In genomic region chr16:80403871-80404270, GRCh38 we compare ENCODE assay signal across 19 cellular contexts.
DNase-seq lines count a peak whose midpoint lies in the region; ATAC-seq and TF ChIP-seq lines count a peak whose summit lies in the region.
"Had no signal": no experiment of that assay in that cellular context is flagged by ENCODE, and none has a peak within 500 bp of the region (broad histone marks: within the 10 kb centered on the region; RNA-seq: fewer than 3 reads in every experiment).

No MANE protein-coding gene starts in this region.

- ATAC-seq in activated naive CD4-positive, alpha-beta T cell treated with anti-CD3 and anti-CD28 coated beads, Interleukin-2, amount 50 U/mL, for 72 hours, result no peak
- ATAC-seq: A549, GM23338, HCT116 had no signal

- peak; percentile 53 for DNase-seq in foreskin melanocyte
- DNase-seq in medulla oblongata (ENCODE audit: extremely low spot score), result peak; percentile 51
- DNase-seq in pons (ENCODE audit: low spot score), result peak; percentile 11
- DNase-seq in AG08396 (ENCODE audit: low spot score), result no peak
- no peak for DNase-seq in type B pancreatic cell (ENCODE audit: extremely low spot score, unreplicated experiment)
- no peak for DNase-seq in activated naive CD4-positive, alpha-beta T cell treated with anti-CD3 and anti-CD28 coated beads, Interleukin-2, amount 50 U/mL, for 72 hours (ENCODE audit: low spot score in 2 of 2)
- DNase-seq: 8988T; ACHN; C1 segment of cervical spinal cord; Calu3; CD4-positive, alpha-beta memory T cell; COR-L47; DMS53; DMS79 treated with DMSO at 0.1 percent for 48 hours; GF-D8; H9 had no signal

- no peaks in the 10 kb centered on the region for H3K4me1 Mint-ChIP-seq in type B pancreatic cell (ENCODE audit: unreplicated experiment)
- H3K4me1 Mint-ChIP-seq: CD4-positive, alpha-beta memory T cell; GM23338; H9 had no signal

- H3K9me3 Mint-ChIP-seq in type B pancreatic cell, result no peaks in the 10 kb centered on the region
- no peaks in the 10 kb centered on the region for H3K9me3 Mint-ChIP-seq in activated naive CD4-positive, alpha-beta T cell treated with anti-CD3 and anti-CD28 coated beads, Interleukin-2, amount 50 U/mL, for 72 hours
- H3K9me3 Mint-ChIP-seq: GM23338, H9 had no signal

- no peak overlapping the region for H3K4me3 Mint-ChIP-seq in type B pancreatic cell
- H3K4me3 Mint-ChIP-seq: CD4-positive, alpha-beta memory T cell; GM23338; H9 had no signal

- no peak for TF ChIP-seq CTCF in type B pancreatic cell (conservative IDR thresholded peaks at IDR 0.05)

- H3K27me3 Mint-ChIP-seq in type B pancreatic cell, result peaks cover 16% of the 10 kb centered on the region

- H3K36me3 Mint-ChIP-seq in type B pancreatic cell, result no peaks in the 10 kb centered on the region
- H3K36me3 Mint-ChIP-seq in activated naive CD4-positive, alpha-beta T cell treated with anti-CD3 and anti-CD28 coated beads, Interleukin-2, amount 50 U/mL, for 72 hours, result no peaks in the 10 kb centered on the region
- H3K36me3 Mint-ChIP-seq: CD4-positive, alpha-beta memory T cell had no signal

- H3K27ac Mint-ChIP-seq in type B pancreatic cell, result no peak overlapping the region
- H3K27ac Mint-ChIP-seq in activated naive CD4-positive, alpha-beta T cell treated with anti-CD3 and anti-CD28 coated beads, Interleukin-2, amount 50 U/mL, for 72 hours, result no peak overlapping the region
- H3K27ac Mint-ChIP-seq: CD4-positive, alpha-beta memory T cell; GM23338; H9 had no signal

Comparison
In these comparisons a context has a peak if more than half of its experiments do, and no peak if none do; other contexts are left out.
1. DNase-seq: peak in foreskin melanocyte (single experiment), medulla oblongata (single experiment) and pons (single experiment); none in AG08396 (single experiment), type B pancreatic cell (single experiment) and activated naive CD4-positive, alpha-beta T cell treated with anti-CD3 and anti-CD28 coated beads, Interleukin-2, amount 50 U/mL, for 72 hours (0 of 2).